Comparison of ENCODE assay signal across 8 cellular contexts in the genomic region with DNA sequence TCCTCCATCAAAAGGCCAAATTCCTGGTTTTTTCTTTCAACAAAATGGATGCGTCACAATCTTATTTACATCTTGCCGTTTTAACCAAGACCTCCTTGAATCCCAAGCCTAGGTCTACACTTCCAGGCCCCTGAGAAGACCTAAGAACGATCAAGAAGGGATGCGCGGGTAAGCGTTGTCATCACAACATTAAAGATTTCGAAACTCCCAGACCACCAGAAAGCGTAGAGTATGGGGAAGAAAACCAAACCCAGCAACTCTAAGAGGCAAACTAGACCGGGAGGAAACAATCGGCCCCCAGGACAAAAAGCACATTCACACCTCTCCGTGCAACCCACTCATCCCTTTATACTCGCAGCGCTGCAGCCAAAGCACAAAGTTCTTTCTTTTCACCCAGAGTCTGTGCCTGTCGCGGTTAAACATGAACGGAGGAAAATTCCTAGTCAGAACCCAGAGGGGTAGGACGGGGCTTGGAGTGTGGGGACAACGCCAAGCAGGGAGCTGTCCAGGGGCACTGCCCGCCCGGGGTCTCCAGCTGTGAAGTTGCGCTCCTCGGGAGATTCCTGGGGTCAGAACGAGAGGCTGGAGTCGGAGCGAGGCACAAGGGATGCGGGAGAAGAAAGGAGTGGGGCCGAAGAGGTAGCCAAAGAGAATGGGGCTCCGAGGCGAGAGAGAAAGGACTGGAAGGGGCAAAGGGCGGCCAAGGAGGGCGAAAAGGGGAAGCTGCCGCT. TPM values are rescaled to one million over a fixed set of nuclear protein-coding genes. Genes with fewer than 3 reads are reported as not detected.
DNase-seq lines count a peak whose midpoint lies in the region; ATAC-seq and TF ChIP-seq lines count a peak whose summit lies in the region.

No MANE protein-coding gene starts in this region.

- ATAC-seq in GM19023 (IDR thresholded peaks at IDR 0.05; ENCODE audit: unreplicated experiment) (peak; percentile 2), PC-3 (no peak), lung (ENCODE audit: insufficient read depth, low FRiP score) (no peak)

- peaks cover 21% of the 10 kb centered on the region for H4K20me1 ChIP-seq in PC-3 (ENCODE audit: low read length)

- H3K4me1 ChIP-seq in PC-3 (ENCODE audit: insufficient read depth, low read length) (peaks cover 55% of the 10 kb centered on the region), colonic mucosa (peaks cover 3% of the 10 kb centered on the region), lung (ENCODE audit: control insufficient read depth in 2 of 2, insufficient read depth in 2 of 2, low read length in 2 of 2) (peaks cover 6 to 15% of the 10 kb centered on the region in 2 donors), transverse colon (peaks cover 8 to 51% (median 35%) of the 10 kb centered on the region in 4 donors)

- no peaks in the 10 kb centered on the region for H3F3A ChIP-seq in PC-3 (ENCODE audit: low read length, unreplicated experiment)

- peak overlapping the region; percentile 35 for H2AFZ ChIP-seq in PC-3 (ENCODE audit: low read length)

- peak overlapping the region; percentile 79 for H3K4me2 ChIP-seq in PC-3 (ENCODE audit: low read length)

- DNase-seq in AG04450 (ENCODE audit: low read depth, low spot score): no peak
- DNase-seq in PC-3: no peak
- DNase-seq in colonic mucosa: peak; percentile 68
- no peak for DNase-seq in lung (ENCODE audit: low spot score)
- no peak for DNase-seq in transverse colon
- DNase-seq in SHP77 (lab: John Stamatoyannopoulos, UW): no peak
- no peak for DNase-seq in SHP77 treated with DMSO at 0.1 percent for 48 hours (lab: John Stamatoyannopoulos, UW)

- H3K79me2 ChIP-seq in PC-3 (ENCODE audit: low read length): peaks cover 68% of the 10 kb centered on the region

- TF ChIP-seq EP300 in transverse colon (IDR thresholded peaks at IDR 0.05; ENCODE audit: low read depth): no peak

- peaks cover 10% of the 10 kb centered on the region for H3K36me3 ChIP-seq in PC-3 (ENCODE audit: low read depth, low read length)
- H3K36me3 ChIP-seq in colonic mucosa: peaks cover 7% of the 10 kb centered on the region
- no peaks in the 10 kb centered on the region for H3K36me3 ChIP-seq in lung (ENCODE audit: control insufficient read depth in 2 of 2, insufficient read depth in 2 of 2, low read length in 2 of 2)
- peaks cover 0 to 13% (median 0%) of the 10 kb centered on the region in 4 donors for H3K36me3 ChIP-seq in transverse colon

- H3K27me3 ChIP-seq in AG04450 (ENCODE audit: control insufficient read depth, insufficient read depth, low read length) (no peaks in the 10 kb centered on the region), PC-3 (ENCODE audit: low read length) (no peaks in the 10 kb centered on the region), colonic mucosa (no peaks in the 10 kb centered on the region), lung (ENCODE audit: control insufficient read depth, insufficient read depth) (no peaks in the 10 kb centered on the region), transverse colon (no peaks in the 10 kb centered on the region)

- 0 to 1% methylated on average over 32 of the region's 32 CpGs for WGBS in lung, 2 donors
- 0% methylated on average over 18 to 32 of the region's 32 CpGs for WGBS in transverse colon (ENCODE audit: low coverage in 1 of 2), 2 donors

- no peaks in the 10 kb centered on the region for H3K9me2 ChIP-seq in PC-3 (replicated peaks; ENCODE audit: low read length)

- POLR2A ChIA-PET in AG04450 (lab: Yijun Ruan, JAX): no interaction called here
- POLR2A ChIA-PET in PC-3 (lab: Charles Lee; ENCODE audit: unreplicated experiment): interaction anchor here (0.6 kb wide), 1 partner anchor 60 kb away, joined by 3 read pairs; no protein-coding TSS in a partner anchor

- TF ChIP-seq CTCF in AG04450 (IDR thresholded peaks at IDR 0.05; ENCODE audit: low read depth, low read length): no peak
- TF ChIP-seq CTCF in PC-3 (conservative IDR thresholded peaks at IDR 0.05; ENCODE audit: low read depth, low read length): no peak
- TF ChIP-seq CTCF in colonic mucosa (IDR thresholded peaks at IDR 0.05): no peak
- no peak for TF ChIP-seq CTCF in lung (IDR thresholded peaks at IDR 0.05; ENCODE audit: control extremely low read depth, extremely low read depth)
- no peak for TF ChIP-seq CTCF in transverse colon (IDR thresholded peaks at IDR 0.05)

- in situ Hi-C loops in transverse colon (cut with MboI; ENCODE audit: low pct_ligation_motif_present in 1 of 4, low pct_unique_long_range_greater_than_20kb in 1 of 4, low sequenced_read_pairs in 3 of 4): loop anchor here (10.0 to 25.0 kb wide), 5 partner anchors 105 to 402 kb away; a partner anchor contains a TSS

- no peak for TF ChIP-seq POLR2A in transverse colon (IDR thresholded peaks at IDR 0.05)

- CTCF ChIA-PET in AG04450 (lab: Charles Lee) (interaction anchor here (1.0 kb wide), 1 partner anchor 101 kb away, joined by 4 read pairs; a partner anchor contains a TSS), PC-3 (lab: Charles Lee) (no interaction called here)

- H3K9ac ChIP-seq in PC-3 (ENCODE audit: low read length) (peak overlapping the region; percentile 87), colonic mucosa (ENCODE audit: low read depth in 2 of 2, low read length in 2 of 2) (peak overlapping the region; percentile 99)

- no peaks in the 10 kb centered on the region for H3K9me3 ChIP-seq in AG04450 (ENCODE audit: control insufficient read depth, insufficient read depth, low read length)
- H3K9me3 ChIP-seq in PC-3 (ENCODE audit: low read length): no peaks in the 10 kb centered on the region
- H3K9me3 ChIP-seq in colonic mucosa: no peaks in the 10 kb centered on the region
- H3K9me3 ChIP-seq in lung (ENCODE audit: control insufficient read depth in 2 of 2, insufficient read depth in 1 of 2, low read length in 1 of 2): no peaks in the 10 kb centered on the region
- H3K9me3 ChIP-seq in transverse colon: no peaks in the 10 kb centered on the region

- BruUV-seq in PC-3 (replicated peaks; lab: Mats Ljungman, UMichigan): TSS peak; percentile 43

- peak overlapping the region; percentile 95 for H3K4me3 ChIP-seq in AG04450 (ENCODE audit: low read depth, low read length)
- H3K4me3 ChIP-seq in PC-3 (ENCODE audit: low read length): peak overlapping the region; percentile 87
- peak overlapping the region; percentile 89 for H3K4me3 ChIP-seq in colonic mucosa
- peak overlapping the region; percentile 86 for H3K4me3 ChIP-seq in lung
- peak overlapping the region; percentile 54 to 100 (median 90) for H3K4me3 ChIP-seq in transverse colon

- intact Hi-C loops in PC-3 (cut with micrococcal nuclease) (loop anchor here (5.0 to 10.0 kb wide), 3 partner anchors 312 to 522 kb away; a partner anchor contains a TSS), colonic mucosa (cut with DNase I) (loop anchor here (10.0 kb wide), 2 partner anchors 405 to 475 kb away; no protein-coding TSS in a partner anchor), transverse colon (cut with DNase I; ENCODE audit: low total_unique reads) (no loop called here)

- H3K27ac ChIP-seq in AG04450 (ENCODE audit: low read depth, low read length): peak overlapping the region; percentile 89
- peak overlapping the region; percentile 77 for H3K27ac ChIP-seq in PC-3 (ENCODE audit: low read length)
- H3K27ac ChIP-seq in colonic mucosa: peak overlapping the region; percentile 99
- peak overlapping the region; percentile 90 to 96 for H3K27ac ChIP-seq in lung (ENCODE audit: low read depth in 1 of 2, low read length in 1 of 2)
- H3K27ac ChIP-seq in transverse colon: peak overlapping the region; percentile 97 to 100 (median 99)

RNA-seq across cellular contexts. Expression of a gene that starts 0.7 kb away (rescaled TPM):
- polyA plus RNA-seq in AG04450 (2011; rRNA removed): 52.2 and 59.3 TPM in 2 replicates
- 44.6 and 45.0 TPM in 2 replicates for polyA minus RNA-seq in AG04450 (2011; rRNA and poly(A)+ RNA removed)
- total RNA-seq in PC-3 (2014; rRNA removed): 29.0 and 34.8 TPM in 2 replicates
- 10 to 100 TPM; 23.3 to 31.9 TPM for total RNA-seq in colonic mucosa
- 10 to 100 TPM; 25.3 to 30.1 TPM for total RNA-seq in lung
- polyA plus RNA-seq in lung: 10 to 100 TPM; 22.6 to 32.9 TPM
- total RNA-seq in transverse colon: 10 to 100 TPM; 11.2 to 38.0 (median 26.2) TPM

RNA-seq across cellular contexts. Expression of a gene that starts 22.9 kb away (rescaled TPM):
- polyA plus RNA-seq in AG04450 (2011; rRNA removed): 1.3 and 1.6 TPM in 2 replicates
- 2.6 and 3.3 TPM in 2 replicates for polyA minus RNA-seq in AG04450 (2011; rRNA and poly(A)+ RNA removed)
- 15.5 and 15.8 TPM in 2 replicates for total RNA-seq in PC-3 (2014; rRNA removed)
- total RNA-seq in colonic mucosa: 10 to 100 TPM in 1 of 2 donors, 1 to 10 TPM in 1; 1.3 to 13.8 TPM
- total RNA-seq in lung: 1 to 10 TPM; 2.8 to 9.2 TPM
- polyA plus RNA-seq in lung: 1 to 10 TPM; 2.5 to 2.6 TPM
- total RNA-seq in transverse colon: 100 to 1,000 TPM in 1 of 4 donors, 10 to 100 TPM in 2, 1 to 10 TPM in 1; 9.8 to 216 (median 18.3) TPM

RNA-seq across cellular contexts. Expression of a gene that starts 37.3 kb away (rescaled TPM):
- not detected in 2 replicates for polyA plus RNA-seq in AG04450 (2011; rRNA removed)
- polyA minus RNA-seq in AG04450 (2011; rRNA and poly(A)+ RNA removed): not detected in 2 replicates
- not detected in 2 replicates for total RNA-seq in PC-3 (2014; rRNA removed)
- total RNA-seq in colonic mucosa: not detected
- not detected for total RNA-seq in lung
- polyA plus RNA-seq in lung: under 1 TPM; 0.02 to 0.10 TPM
- not detected for total RNA-seq in transverse colon
